Comparison of ENCODE assay signal across 1 cellular context in the genomic region with DNA sequence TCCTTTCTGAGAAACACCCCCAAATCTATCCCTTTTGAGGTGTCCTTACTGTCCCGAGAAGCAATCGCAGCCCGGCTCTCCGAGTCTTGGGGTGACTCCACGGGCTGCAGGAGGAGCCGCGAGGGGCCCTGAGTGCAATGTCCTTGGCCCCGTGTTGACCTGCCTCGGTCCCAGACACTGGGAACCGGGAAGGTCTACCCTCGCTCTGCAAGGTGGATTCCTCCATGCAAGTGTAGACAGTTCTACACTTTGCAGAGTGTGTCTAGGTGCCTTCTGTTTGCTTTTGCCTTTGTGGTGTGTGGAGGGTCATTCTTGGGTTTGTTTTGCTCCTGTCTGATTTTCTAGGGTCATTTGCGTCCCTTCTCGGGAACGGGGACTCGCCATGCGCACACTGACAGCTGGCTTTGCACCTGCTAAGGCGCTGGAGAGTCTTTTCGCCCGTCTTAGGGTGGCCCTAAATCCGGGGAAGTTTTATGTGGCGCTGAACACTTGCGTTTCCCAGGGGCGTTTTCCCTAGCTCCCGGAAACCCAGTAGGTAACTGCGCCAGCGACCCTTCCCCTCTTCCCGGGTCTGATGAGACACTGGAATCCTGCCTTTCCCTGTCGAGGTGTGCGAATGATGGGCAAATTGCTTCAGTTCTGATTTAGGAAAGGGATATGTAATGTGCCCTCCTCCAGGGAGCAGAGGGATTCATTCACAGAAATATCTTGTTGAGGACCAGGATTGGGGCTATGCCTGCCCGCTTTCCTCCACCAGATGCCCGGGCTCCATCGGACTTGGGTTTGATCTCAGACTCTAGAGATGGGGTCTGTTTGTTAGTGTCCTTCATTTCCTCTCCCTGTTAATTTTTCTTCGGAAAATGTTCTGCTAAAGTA.
TF ChIP-seq lines count a peak whose summit lies in the region.

No MANE protein-coding gene starts in this region.

TF ChIP-seq in H1, 55 proteins besides CTCF, POLR2A, EP300 and RAD21 (continued from another document):
- no peak for TF ChIP-seq CTBP2 (IDR thresholded peaks at IDR 0.05; ENCODE audit: borderline replicate concordance, insufficient read depth, insufficient read length, low read length)
- TF ChIP-seq KDM4A (IDR thresholded peaks at IDR 0.05; ENCODE audit: low read depth, low read length, severe bottlenecking): peak; percentile 87
- TF ChIP-seq CREB1 (IDR thresholded peaks at IDR 0.05): no peak
- peak; percentile 36 for TF ChIP-seq ASH2L (IDR thresholded peaks at IDR 0.05; ENCODE audit: low read length)
- peak in 1 of 2 experiments; percentile 38; a peak in 1 of 4 replicates for TF ChIP-seq SIN3A (conservative IDR thresholded peaks at IDR 0.05 in 1 of 2, IDR thresholded peaks at IDR 0.05 in 1 of 2; ENCODE audit: low read depth in 1 of 2, low read length in 2 of 2)
- TF ChIP-seq TEAD4 (IDR thresholded peaks at IDR 0.05; ENCODE audit: low read depth, low read length): no peak
- no peak for TF ChIP-seq HDAC2 (IDR thresholded peaks at IDR 0.05; ENCODE audit: borderline replicate concordance in 1 of 2, low read depth in 2 of 2, low read length in 2 of 2)
- TF ChIP-seq EZH2 (IDR thresholded peaks at IDR 0.05; ENCODE audit: low read depth, low read length, severe bottlenecking): peak; percentile 81
